In genomic region chr18:68699043-68699442, GRCh38 we compare ENCODE assay signal across 1 cellular context.
TF ChIP-seq lines count a peak whose summit lies in the region.

No MANE protein-coding gene starts in this region.

TF ChIP-seq in HEK293, 187 proteins besides CTCF, POLR2A, EP300 and RAD21 (continued from another document):
- TF ChIP-seq BCL11B (tag by site-specific recombination; IDR thresholded peaks at IDR 0.05; ENCODE audit: low read depth) = peak; percentile 17; the same call in 1 of the 2 replicates
- TF ChIP-seq, protein P1, sequence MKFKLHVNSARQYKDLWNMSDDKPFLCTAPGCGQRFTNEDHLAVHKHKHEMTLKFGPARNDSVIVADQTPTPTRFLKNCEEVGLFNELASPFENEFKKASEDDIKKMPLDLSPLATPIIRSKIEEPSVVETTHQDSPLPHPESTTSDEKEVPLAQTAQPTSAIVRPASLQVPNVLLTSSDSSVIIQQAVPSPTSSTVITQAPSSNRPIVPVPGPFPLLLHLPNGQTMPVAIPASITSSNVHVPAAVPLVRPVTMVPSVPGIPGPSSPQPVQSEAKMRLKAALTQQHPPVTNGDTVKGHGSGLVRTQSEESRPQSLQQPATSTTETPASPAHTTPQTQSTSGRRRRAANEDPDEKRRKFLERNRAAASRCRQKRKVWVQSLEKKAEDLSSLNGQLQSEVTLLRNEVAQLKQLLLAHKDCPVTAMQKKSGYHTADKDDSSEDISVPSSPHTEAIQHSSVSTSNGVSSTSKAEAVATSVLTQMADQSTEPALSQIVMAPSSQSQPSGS (tag by site-specific recombination; IDR thresholded peaks at IDR 0.05; ENCODE audit: low read depth) = peak; percentile 55; the same call in 1 of the 2 replicates
